Comparison of ENCODE assay signal across 31 cellular contexts in genomic region chr5:10279925-10280720, GRCh38.
"Had no signal": no experiment of that assay in that cellular context is flagged by ENCODE, and none has a peak within 500 bp of the region (broad histone marks: within the 10 kb centered on the region; RNA-seq: fewer than 3 reads in every experiment).

No MANE protein-coding gene starts in this region.

- H3K9me3 ChIP-seq: adrenal gland, body of pancreas, colonic mucosa, gastrocnemius medialis, heart left ventricle had no signal

- FAIRE-seq: endometrium, endothelial cell of umbilical vein had no signal

- H3K27ac ChIP-seq: adrenal gland, cardiac muscle cell, colonic mucosa, gastrocnemius medialis, heart left ventricle had no signal

- H3K36me3 Mint-ChIP-seq: activated CD4-positive, alpha-beta memory T cell treated with anti-CD3 and anti-CD28 coated beads for 36 hours; activated naive CD4-positive, alpha-beta T cell treated with anti-CD3 and anti-CD28 coated beads, Interleukin-2, amount 50 U/mL, for 24 hours; activated naive CD8-positive, alpha-beta T cell treated with anti-CD3 and anti-CD28 coated beads for 36 hours had no signal

- ATAC-seq: activated CD4-positive, alpha-beta T cell treated with anti-CD3 and anti-CD28 coated beads for 36 hours; activated CD8-positive, alpha-beta T cell treated with anti-CD3 and anti-CD28 coated beads, Interleukin-2, amount 10 ng/mL, durations not matched to agents 7 days and 5 days; activated naive CD8-positive, alpha-beta T cell treated with anti-CD3 and anti-CD28 coated beads, Interleukin-2, amount 50 U/mL, for 24 hours; activated T-cell treated with anti-CD3 and anti-CD28 coated beads, Interleukin-2, amount 50 U/mL, for 4 hours; activated T-helper 17 cell treated with anti-CD3 and anti-CD28 coated beads, Interleukin-2, amount 50 U/mL, for 72 hours; body of pancreas; esophagus mucosa; gastrocnemius medialis; heart left ventricle had no signal

- DNase-seq: activated CD4-positive, alpha-beta memory T cell treated with anti-CD3 and anti-CD28 coated beads for 36 hours; activated CD4-positive, alpha-beta T cell treated with anti-CD3 and anti-CD28 coated beads for 36 hours; activated CD4-positive, alpha-beta T cell treated with anti-CD3 and anti-CD28 coated beads, Interleukin-2, amount 10 ng/mL, durations not matched to agents 24 days and 14 days; activated CD4-positive, CD25-positive, alpha-beta regulatory T cell; activated CD4-positive, CD25-positive, alpha-beta regulatory T cell treated with anti-CD3 and anti-CD28 coated beads, Interleukin-2, amount 50 U/mL, for 72 hours; activated CD8-positive, alpha-beta T cell treated with anti-CD3 and anti-CD28 coated beads, Interleukin-2, amount 10 ng/mL, durations not matched to agents 7 days and 5 days; activated effector memory CD4-positive, alpha-beta T cell treated with Interleukin-2 at 50 U/mL for 16 hours; activated gamma-delta T cell treated with Interleukin-2 at 50 U/mL for 16 hours; activated naive CD4-positive, alpha-beta T cell treated with Interleukin-2 at 50 U/mL for 16 hours; activated naive CD8-positive, alpha-beta T cell treated with anti-CD3 and anti-CD28 coated beads for 36 hours; activated naive CD8-positive, alpha-beta T cell treated with anti-CD3 and anti-CD28 coated beads, Interleukin-2, amount 50 U/mL, for 24 hours; activated T-cell treated with anti-CD3 and anti-CD28 coated beads, Interleukin-2, amount 50 U/mL, for 4 hours; amygdala; aorta; central memory CD4-positive, alpha-beta T cell; cerebellar nuclear complex; effector CD8-positive, alpha-beta T cell; foreskin fibroblast; gastrocnemius medialis; glutamatergic neuron; heart left ventricle; T-helper 2 cell had no signal

- H3K27me3 Mint-ChIP-seq: activated CD4-positive, alpha-beta memory T cell treated with anti-CD3 and anti-CD28 coated beads for 36 hours; activated naive CD4-positive, alpha-beta T cell treated with anti-CD3 and anti-CD28 coated beads, Interleukin-2, amount 50 U/mL, for 24 hours; activated T-helper 17 cell treated with anti-CD3 and anti-CD28 coated beads, Interleukin-2, amount 50 U/mL, for 72 hours had no signal

- H3K36me3 ChIP-seq: adrenal gland, cardiac muscle cell, colonic mucosa, gastrocnemius medialis had no signal

- H3K4me1 ChIP-seq: adrenal gland, gastrocnemius medialis had no signal

- H3K4me3 Mint-ChIP-seq: activated CD4-positive, alpha-beta memory T cell treated with anti-CD3 and anti-CD28 coated beads for 36 hours; activated CD4-positive, alpha-beta T cell treated with anti-CD3 and anti-CD28 coated beads for 36 hours; activated CD4-positive, alpha-beta T cell treated with anti-CD3 and anti-CD28 coated beads, Interleukin-2, amount 10 ng/mL, durations not matched to agents 24 days and 14 days; activated CD8-positive, alpha-beta T cell treated with anti-CD3 and anti-CD28 coated beads, Interleukin-2, amount 10 ng/mL, durations not matched to agents 7 days and 5 days; activated naive CD4-positive, alpha-beta T cell treated with anti-CD3 and anti-CD28 coated beads, Interleukin-2, amount 50 U/mL, for 24 hours; activated naive CD8-positive, alpha-beta T cell treated with anti-CD3 and anti-CD28 coated beads for 36 hours; activated naive CD8-positive, alpha-beta T cell treated with anti-CD3 and anti-CD28 coated beads, Interleukin-2, amount 50 U/mL, for 24 hours; activated T-cell treated with anti-CD3 and anti-CD28 coated beads, Interleukin-2, amount 50 U/mL, for 4 hours; activated T-helper 17 cell treated with anti-CD3 and anti-CD28 coated beads, Interleukin-2, amount 50 U/mL, for 72 hours had no signal

- H3K4me3 ChIP-seq: adrenal gland, body of pancreas, cardiac muscle cell, colonic mucosa, gastrocnemius medialis, heart left ventricle had no signal

- H3K27me3 ChIP-seq: adrenal gland, body of pancreas, cardiac muscle cell, colonic mucosa, gastrocnemius medialis, heart left ventricle had no signal

- H3K9me3 Mint-ChIP-seq: activated CD4-positive, alpha-beta memory T cell treated with anti-CD3 and anti-CD28 coated beads for 36 hours; activated CD4-positive, alpha-beta T cell treated with anti-CD3 and anti-CD28 coated beads, Interleukin-2, amount 10 ng/mL, durations not matched to agents 24 days and 14 days; activated naive CD4-positive, alpha-beta T cell treated with anti-CD3 and anti-CD28 coated beads, Interleukin-2, amount 50 U/mL, for 24 hours; activated naive CD8-positive, alpha-beta T cell treated with anti-CD3 and anti-CD28 coated beads for 36 hours; activated naive CD8-positive, alpha-beta T cell treated with anti-CD3 and anti-CD28 coated beads, Interleukin-2, amount 50 U/mL, for 24 hours; activated T-cell treated with anti-CD3 and anti-CD28 coated beads, Interleukin-2, amount 50 U/mL, for 4 hours; activated T-helper 17 cell treated with anti-CD3 and anti-CD28 coated beads, Interleukin-2, amount 50 U/mL, for 72 hours had no signal

- H3K27ac Mint-ChIP-seq: activated CD4-positive, alpha-beta memory T cell treated with anti-CD3 and anti-CD28 coated beads for 36 hours; activated CD4-positive, alpha-beta T cell treated with anti-CD3 and anti-CD28 coated beads for 36 hours; activated CD4-positive, alpha-beta T cell treated with anti-CD3 and anti-CD28 coated beads, Interleukin-2, amount 10 ng/mL, durations not matched to agents 24 days and 14 days; activated CD8-positive, alpha-beta T cell treated with anti-CD3 and anti-CD28 coated beads, Interleukin-2, amount 10 ng/mL, durations not matched to agents 7 days and 5 days; activated naive CD4-positive, alpha-beta T cell treated with anti-CD3 and anti-CD28 coated beads, Interleukin-2, amount 50 U/mL, for 24 hours; activated naive CD8-positive, alpha-beta T cell treated with anti-CD3 and anti-CD28 coated beads for 36 hours; activated naive CD8-positive, alpha-beta T cell treated with anti-CD3 and anti-CD28 coated beads, Interleukin-2, amount 50 U/mL, for 24 hours; activated T-helper 17 cell treated with anti-CD3 and anti-CD28 coated beads, Interleukin-2, amount 50 U/mL, for 72 hours had no signal
